39 cellular contexts compared by ENCODE assay signal in the genomic region with DNA sequence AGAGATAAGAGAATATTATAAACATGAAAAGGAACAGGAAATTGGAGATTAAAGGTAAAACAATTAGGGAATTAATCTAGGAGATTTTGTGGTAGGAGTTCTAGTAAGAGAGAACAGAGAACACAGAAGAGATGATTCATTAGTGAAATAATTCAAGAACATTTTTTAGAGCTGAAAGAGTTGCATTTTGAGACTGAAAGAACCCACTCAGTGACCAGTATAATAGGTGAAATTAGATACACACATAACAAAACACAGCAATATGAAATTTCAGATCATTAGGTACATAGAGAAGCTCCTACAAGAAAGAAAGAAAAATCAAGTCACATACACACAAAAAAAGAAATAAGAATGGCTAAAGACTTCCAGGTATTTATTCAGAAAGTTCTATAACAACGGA.
"Had no signal": no experiment of that assay in that cellular context is flagged by ENCODE, and none has a peak within 500 bp of the region (broad histone marks: within the 10 kb centered on the region; RNA-seq: fewer than 3 reads in every experiment).

No MANE protein-coding gene starts in this region.

- H3K9me3 ChIP-seq: adrenal gland, ascending aorta, body of pancreas, breast epithelium had no signal

- ATAC-seq: activated naive CD4-positive, alpha-beta T cell treated with anti-CD3 and anti-CD28 coated beads, Interleukin-2, amount 50 U/mL, for 72 hours; activated naive CD8-positive, alpha-beta T cell treated with anti-CD3 and anti-CD28 coated beads, Interleukin-2, amount 50 U/mL, for 24 hours; activated T-cell treated with anti-CD3 and anti-CD28 coated beads, Interleukin-2, amount 50 U/mL, for 4 hours; activated T-cell treated with anti-CD3 and anti-CD28 coated beads, Interleukin-2, amount 50 U/mL, for 72 hours; body of pancreas had no signal

- H3K27ac ChIP-seq: adrenal gland, ascending aorta, body of pancreas, brain microvascular endothelial cell, breast epithelium, cardiac muscle cell had no signal

- DNase-seq: activated effector memory CD4-positive, alpha-beta T cell treated with anti-CD3 and anti-CD28 coated beads, Interleukin-2, amount 50 U/mL, for 16 hours; activated effector memory CD4-positive, alpha-beta T cell treated with Interleukin-2 at 50 U/mL for 16 hours; activated gamma-delta T cell; activated gamma-delta T cell treated with Interleukin-2 at 50 U/mL for 16 hours; activated naive CD4-positive, alpha-beta T cell; activated naive CD4-positive, alpha-beta T cell treated with anti-CD3 and anti-CD28 coated beads for 36 hours; activated naive CD4-positive, alpha-beta T cell treated with anti-CD3 and anti-CD28 coated beads, Interleukin-2, amount 10 ng/mL, durations not matched to agents 7 days and 5 days; activated naive CD4-positive, alpha-beta T cell treated with anti-CD3 and anti-CD28 coated beads, Interleukin-2, amount 50 U/mL, for 16 hours; activated naive CD4-positive, alpha-beta T cell treated with Interleukin-2 at 50 U/mL for 16 hours; activated naive CD8-positive, alpha-beta T cell treated with anti-CD3 and anti-CD28 coated beads for 36 hours; activated naive CD8-positive, alpha-beta T cell treated with anti-CD3 and anti-CD28 coated beads, Interleukin-2, amount 10 ng/mL, durations not matched to agents 7 days and 5 days; activated naive CD8-positive, alpha-beta T cell treated with anti-CD3 and anti-CD28 coated beads, Interleukin-2, amount 50 U/mL, for 24 hours; activated T-cell treated with anti-CD3 and anti-CD28 coated beads for 4 hours; activated T-cell treated with anti-CD3 and anti-CD28 coated beads, Interleukin-2, amount 50 U/mL, for 1 hour; activated T-cell treated with anti-CD3 and anti-CD28 coated beads, Interleukin-2, amount 50 U/mL, for 24 hours; activated T-cell treated with anti-CD3 and anti-CD28 coated beads, Interleukin-2, amount 50 U/mL, for 4 hours; activated T-cell treated with anti-CD3 and anti-CD28 coated beads, Interleukin-2, amount 50 U/mL, for 48 hours; activated T-cell treated with anti-CD3 and anti-CD28 coated beads, Interleukin-2, amount 50 U/mL, for 72 hours; adrenal gland; amniotic stem cell; amygdala; anterior cingulate cortex; aorta; body of pancreas; brain microvascular endothelial cell; caudate nucleus; central memory CD4-positive, alpha-beta T cell; cerebellar nuclear complex had no signal

- H3K36me3 Mint-ChIP-seq: activated naive CD4-positive, alpha-beta T cell treated with anti-CD3 and anti-CD28 coated beads, Interleukin-2, amount 10 ng/mL, durations not matched to agents 7 days and 5 days; activated naive CD4-positive, alpha-beta T cell treated with anti-CD3 and anti-CD28 coated beads, Interleukin-2, amount 50 U/mL, for 24 hours; activated naive CD8-positive, alpha-beta T cell; activated naive CD8-positive, alpha-beta T cell treated with anti-CD3 and anti-CD28 coated beads for 36 hours; brain had no signal

- H3K4me3 Mint-ChIP-seq: activated naive CD4-positive, alpha-beta T cell treated with anti-CD3 and anti-CD28 coated beads for 36 hours; activated naive CD4-positive, alpha-beta T cell treated with anti-CD3 and anti-CD28 coated beads, Interleukin-2, amount 10 ng/mL, durations not matched to agents 7 days and 5 days; activated naive CD4-positive, alpha-beta T cell treated with anti-CD3 and anti-CD28 coated beads, Interleukin-2, amount 50 U/mL, for 24 hours; activated naive CD8-positive, alpha-beta T cell; activated naive CD8-positive, alpha-beta T cell treated with anti-CD3 and anti-CD28 coated beads for 36 hours; activated naive CD8-positive, alpha-beta T cell treated with anti-CD3 and anti-CD28 coated beads, Interleukin-2, amount 10 ng/mL, durations not matched to agents 7 days and 5 days; activated naive CD8-positive, alpha-beta T cell treated with anti-CD3 and anti-CD28 coated beads, Interleukin-2, amount 50 U/mL, for 24 hours; activated T-cell treated with anti-CD3 and anti-CD28 coated beads, Interleukin-2, amount 50 U/mL, for 24 hours; activated T-cell treated with anti-CD3 and anti-CD28 coated beads, Interleukin-2, amount 50 U/mL, for 4 hours; activated T-helper 1 cell treated with anti-CD3 and anti-CD28 coated beads, Interleukin-12 subunit alpha, Interleukin-12 subunit beta, Interleukin-2, Interleukin-4 antibody, amounts not matched to agents 30 ng/mL and 10 ng/mL and 1 ng/mL, durations not matched to agents 14 hours and 24 hours and 36 hours; brain; central memory CD8-positive, alpha-beta T cell had no signal

- H3K4me1 ChIP-seq: adrenal gland, ascending aorta, body of pancreas, breast epithelium had no signal

- H3K4me3 ChIP-seq: adrenal gland, ascending aorta, body of pancreas, breast epithelium, cardiac muscle cell had no signal

- H3K9me3 Mint-ChIP-seq: activated naive CD4-positive, alpha-beta T cell treated with anti-CD3 and anti-CD28 coated beads for 36 hours; activated naive CD4-positive, alpha-beta T cell treated with anti-CD3 and anti-CD28 coated beads, Interleukin-2, amount 10 ng/mL, durations not matched to agents 7 days and 5 days; activated naive CD4-positive, alpha-beta T cell treated with anti-CD3 and anti-CD28 coated beads, Interleukin-2, amount 50 U/mL, for 24 hours; activated naive CD8-positive, alpha-beta T cell treated with anti-CD3 and anti-CD28 coated beads for 36 hours; activated T-cell treated with anti-CD3 and anti-CD28 coated beads, Interleukin-2, amount 50 U/mL, for 24 hours; activated T-cell treated with anti-CD3 and anti-CD28 coated beads, Interleukin-2, amount 50 U/mL, for 4 hours; activated T-cell treated with anti-CD3 and anti-CD28 coated beads, Interleukin-2, amount 50 U/mL, for 72 hours; activated T-helper 1 cell treated with anti-CD3 and anti-CD28 coated beads, Interleukin-12 subunit alpha, Interleukin-12 subunit beta, Interleukin-2, Interleukin-4 antibody, amounts not matched to agents 30 ng/mL and 10 ng/mL and 1 ng/mL, durations not matched to agents 14 hours and 24 hours and 36 hours; central memory CD8-positive, alpha-beta T cell had no signal

- H3K27ac Mint-ChIP-seq: activated naive CD4-positive, alpha-beta T cell treated with anti-CD3 and anti-CD28 coated beads for 36 hours; activated naive CD4-positive, alpha-beta T cell treated with anti-CD3 and anti-CD28 coated beads, Interleukin-2, amount 10 ng/mL, durations not matched to agents 7 days and 5 days; activated naive CD4-positive, alpha-beta T cell treated with anti-CD3 and anti-CD28 coated beads, Interleukin-2, amount 50 U/mL, for 24 hours; activated naive CD4-positive, alpha-beta T cell treated with anti-CD3 and anti-CD28 coated beads, Interleukin-2, amount 50 U/mL, for 72 hours; activated naive CD8-positive, alpha-beta T cell; activated naive CD8-positive, alpha-beta T cell treated with anti-CD3 and anti-CD28 coated beads for 36 hours; activated naive CD8-positive, alpha-beta T cell treated with anti-CD3 and anti-CD28 coated beads, Interleukin-2, amount 10 ng/mL, durations not matched to agents 7 days and 5 days; activated naive CD8-positive, alpha-beta T cell treated with anti-CD3 and anti-CD28 coated beads, Interleukin-2, amount 50 U/mL, for 24 hours; activated T-cell treated with anti-CD3 and anti-CD28 coated beads, Interleukin-2, amount 50 U/mL, for 24 hours; activated T-cell treated with anti-CD3 and anti-CD28 coated beads, Interleukin-2, amount 50 U/mL, for 72 hours; activated T-helper 1 cell treated with anti-CD3 and anti-CD28 coated beads, Interleukin-12 subunit alpha, Interleukin-12 subunit beta, Interleukin-2, Interleukin-4 antibody, amounts not matched to agents 30 ng/mL and 10 ng/mL and 1 ng/mL, durations not matched to agents 14 hours and 24 hours and 36 hours; activated T-helper 2 cell treated with anti-CD3 and anti-CD28 coated beads, Interferon-gamma antibody, Interleukin-2, Interleukin-4, amounts not matched to agents 10 μg/mL and 5 μg/mL and 100 μg/mL, durations not matched to agents 14 hours and 24 hours and 36 hours; brain had no signal

- H3K27me3 Mint-ChIP-seq: activated naive CD4-positive, alpha-beta T cell treated with anti-CD3 and anti-CD28 coated beads, Interleukin-2, amount 50 U/mL, for 24 hours; activated naive CD8-positive, alpha-beta T cell; activated naive CD8-positive, alpha-beta T cell treated with anti-CD3 and anti-CD28 coated beads for 36 hours; activated naive CD8-positive, alpha-beta T cell treated with anti-CD3 and anti-CD28 coated beads, Interleukin-2, amount 50 U/mL, for 24 hours; activated T-cell treated with anti-CD3 and anti-CD28 coated beads, Interleukin-2, amount 50 U/mL, for 24 hours had no signal

- H3K36me3 ChIP-seq: adrenal gland, ascending aorta, brain microvascular endothelial cell, breast epithelium, cardiac muscle cell had no signal

- FAIRE-seq: bronchial epithelial cell had no signal

- H3K4me1 Mint-ChIP-seq: activated naive CD4-positive, alpha-beta T cell treated with anti-CD3 and anti-CD28 coated beads, Interleukin-2, amount 10 ng/mL, durations not matched to agents 7 days and 5 days; activated naive CD4-positive, alpha-beta T cell treated with anti-CD3 and anti-CD28 coated beads, Interleukin-2, amount 50 U/mL, for 24 hours; activated naive CD8-positive, alpha-beta T cell treated with anti-CD3 and anti-CD28 coated beads, Interleukin-2, amount 10 ng/mL, durations not matched to agents 7 days and 5 days; brain; central memory CD8-positive, alpha-beta T cell had no signal

- H3K27me3 ChIP-seq: adrenal gland, ascending aorta, body of pancreas, brain microvascular endothelial cell, breast epithelium, cardiac muscle cell had no signal
